19 cellular contexts compared by ENCODE assay signal in genomic region chr7:70210200-70210960, GRCh38.
"Had no signal": no experiment of that assay in that cellular context is flagged by ENCODE, and none has a peak within 500 bp of the region (broad histone marks: within the 10 kb centered on the region; RNA-seq: fewer than 3 reads in every experiment).

No MANE protein-coding gene starts in this region.

- H3K4me3 Mint-ChIP-seq: natural killer cell; neural crest cell; stimulated activated naive B cell treated with anti-CD40 and anti-IgM and Interleukin-4, amounts not matched to agents 10 μg/mL and 1 μg/mL and 100 μg/mL, for 72 hours; stimulated activated naive CD8-positive, alpha-beta T cell treated with anti-CD3 and anti-CD28 coated beads, Interleukin-15, amount 100 ng/mL, for 72 hours had no signal

- H3K27me3 ChIP-seq: esophagus muscularis mucosa, gastrocnemius medialis, heart right ventricle, right atrium auricular region, sigmoid colon, testis, tibial nerve had no signal

- H3K27ac Mint-ChIP-seq: natural killer cell; stimulated activated naive B cell treated with anti-CD40 and anti-IgM and Interleukin-4, amounts not matched to agents 10 μg/mL and 1 μg/mL and 100 μg/mL, for 72 hours; stimulated activated naive CD8-positive, alpha-beta T cell treated with anti-CD3 and anti-CD28 coated beads, Interleukin-15, amount 100 ng/mL, for 72 hours had no signal

- H3K4me1 Mint-ChIP-seq: neural crest cell had no signal

- H3K9me3 Mint-ChIP-seq: natural killer cell; neural crest cell; stimulated activated naive B cell treated with anti-CD40 and anti-IgM and Interleukin-4, amounts not matched to agents 10 μg/mL and 1 μg/mL and 100 μg/mL, for 72 hours; stimulated activated naive CD8-positive, alpha-beta T cell treated with anti-CD3 and anti-CD28 coated beads, Interleukin-15, amount 100 ng/mL, for 72 hours had no signal

- H3K36me3 Mint-ChIP-seq: natural killer cell had no signal

- H3K27me3 Mint-ChIP-seq: stimulated activated naive B cell treated with anti-CD40 and anti-IgM and Interleukin-4, amounts not matched to agents 10 μg/mL and 1 μg/mL and 100 μg/mL, for 72 hours; stimulated activated naive CD8-positive, alpha-beta T cell treated with anti-CD3 and anti-CD28 coated beads, Interleukin-15, amount 100 ng/mL, for 72 hours had no signal

- H3K36me3 ChIP-seq: esophagus muscularis mucosa, gastrocnemius medialis, heart right ventricle, right atrium auricular region, sigmoid colon, tibial nerve had no signal

- H3K4me3 ChIP-seq: esophagus muscularis mucosa, gastrocnemius medialis, heart right ventricle, right atrium auricular region, sigmoid colon, skin epidermis, testis, tibial nerve had no signal

- ATAC-seq: gastrocnemius medialis; heart right ventricle; natural killer cell; stimulated activated naive B cell treated with anti-CD40 and anti-IgM and Interleukin-4, amounts not matched to agents 10 μg/mL and 1 μg/mL and 100 μg/mL, for 72 hours; stimulated activated naive CD8-positive, alpha-beta T cell treated with anti-CD3 and anti-CD28 coated beads, Interleukin-15, amount 100 ng/mL, for 72 hours had no signal

- H3K4me1 ChIP-seq: gastrocnemius medialis, heart right ventricle, right atrium auricular region, testis had no signal

- H3K27ac ChIP-seq: epithelial cell of prostate, esophagus muscularis mucosa, gastrocnemius medialis, heart right ventricle, right atrium auricular region, sigmoid colon, skin epidermis, testis, tibial nerve had no signal

- DNase-seq: effector memory CD4-positive, alpha-beta T cell; gastrocnemius medialis; heart right ventricle; hypothalamus; kidney glomerular epithelial cell; natural killer cell; posterior cingulate gyrus; sigmoid colon; stimulated activated CD4-positive, alpha-beta T cell treated with anti-CD3 and anti-CD28 coated beads, Interleukin-2, amount 100 ng/mL, for 24 hours; stimulated activated CD4-positive, alpha-beta T cell treated with anti-CD3 and anti-CD28 coated beads, Interleukin-4, amount 100 ng/mL, for 4 hours; stimulated activated naive B cell treated with anti-CD40 and anti-IgM and Interleukin-4, amounts not matched to agents 10 μg/mL and 1 μg/mL and 100 μg/mL, for 72 hours; stimulated activated naive CD8-positive, alpha-beta T cell treated with anti-CD3 and anti-CD28 coated beads, Interleukin-15, amount 100 ng/mL, for 72 hours; testis had no signal

- H3K9me3 ChIP-seq: esophagus muscularis mucosa, gastrocnemius medialis, heart right ventricle, right atrium auricular region, sigmoid colon, testis, tibial nerve had no signal
